15 cellular contexts compared by ENCODE assay signal in genomic region chr7:20340839-20341238, GRCh38. TPM values are rescaled to one million over a fixed set of nuclear protein-coding genes. Genes with fewer than 3 reads are reported as not detected.
DNase-seq lines count a peak whose midpoint lies in the region; ATAC-seq, FAIRE-seq and TF ChIP-seq lines count a peak whose summit lies in the region.
"Had no signal": no experiment of that assay in that cellular context is flagged by ENCODE, and none has a peak within 500 bp of the region (broad histone marks: within the 10 kb centered on the region; RNA-seq: fewer than 3 reads in every experiment).

No MANE protein-coding gene starts in this region.

- FAIRE-seq in pancreas (lab: Jason Lieb, UNC): no peak

- in situ Hi-C loops in G401 (cut with HindIII; ENCODE audit: low sequenced_read_pairs): no loop called here

- H3K9me3 ChIP-seq in pancreas (no peaks in the 10 kb centered on the region), upper lobe of left lung (no peaks in the 10 kb centered on the region), lower lobe of right lung (no peaks in the 10 kb centered on the region)
- H3K9me3 ChIP-seq: upper lobe of right lung had no signal

- H3K27me3 ChIP-seq in foreskin keratinocyte: no peaks in the 10 kb centered on the region
- no peaks in the 10 kb centered on the region for H3K27me3 ChIP-seq in pancreas
- H3K27me3 ChIP-seq in upper lobe of left lung: no peaks in the 10 kb centered on the region
- no peaks in the 10 kb centered on the region for H3K27me3 ChIP-seq in lower lobe of right lung (ENCODE audit: low read depth)
- H3K27me3 ChIP-seq: upper lobe of right lung had no signal

- H3K27ac ChIP-seq in RWPE1 (no peak overlapping the region), foreskin keratinocyte (peak overlapping the region; percentile 59), pancreas (peak overlapping the region; percentile 67 to 84 (median 80)), upper lobe of left lung (no peak overlapping the region), lower lobe of right lung (no peak overlapping the region)
- H3K27ac ChIP-seq: upper lobe of right lung had no signal

- peak; percentile 98 for ATAC-seq in foreskin keratinocyte
- ATAC-seq in pancreas: peak; percentile 75 to 92 (median 86)
- ATAC-seq in HG03025 (IDR thresholded peaks at IDR 0.05; ENCODE audit: low FRiP score, unreplicated experiment): no peak
- ATAC-seq in upper lobe of left lung (ENCODE audit: low FRiP score in 2 of 2): no peak
- ATAC-seq in lower lobe of right lung: no peak
- ATAC-seq: T-cell, upper lobe of right lung had no signal

- no peaks in the 10 kb centered on the region for H3K36me3 ChIP-seq in pancreas
- no peaks in the 10 kb centered on the region for H3K36me3 ChIP-seq in upper lobe of left lung
- no peaks in the 10 kb centered on the region for H3K36me3 ChIP-seq in lower lobe of right lung
- H3K36me3 ChIP-seq: upper lobe of right lung had no signal

- intact Hi-C loops in pancreas (cut with DNase I) (no loop called here), lower lobe of right lung (cut with DNase I) (no loop called here)

- H3K4me1 ChIP-seq in foreskin keratinocyte: peaks cover 26% of the 10 kb centered on the region
- no peaks in the 10 kb centered on the region for H3K4me1 ChIP-seq in pancreas
- H3K4me1 ChIP-seq in upper lobe of left lung: no peaks in the 10 kb centered on the region
- H3K4me1 ChIP-seq in lower lobe of right lung: no peaks in the 10 kb centered on the region
- H3K4me1 ChIP-seq: upper lobe of right lung had no signal

- CTCF ChIA-PET in RWPE1 (lab: Yijun Ruan, JAX): no interaction called here

- TF ChIP-seq POLR2A in upper lobe of left lung (IDR thresholded peaks at IDR 0.05): no peak

- TF ChIP-seq CTCF in RWPE1 (conservative IDR thresholded peaks at IDR 0.05; ENCODE audit: low read depth) (no peak), foreskin keratinocyte (conservative IDR thresholded peaks at IDR 0.05) (no peak), pancreas (IDR thresholded peaks at IDR 0.05) (no peak), upper lobe of left lung (IDR thresholded peaks at IDR 0.05) (no peak), lower lobe of right lung (IDR thresholded peaks at IDR 0.05) (no peak)

- POLR2A ChIA-PET in RWPE1 (lab: Yijun Ruan, JAX; ENCODE audit: low non-redundant PET): no interaction called here

- DNase-seq in G401 (ENCODE audit: low spot score): peak; percentile 3
- DNase-seq in RWPE1 (ENCODE audit: low spot score): peak; percentile 57
- peak; percentile 92 to 95 for DNase-seq in foreskin keratinocyte
- DNase-seq in pancreas: peak in 3 of 6 donors; percentile 27 to 51 (median 42)
- no peak for DNase-seq in UCSD-AML1 (lab: John Stamatoyannopoulos, UW; ENCODE audit: unreplicated experiment)
- DNase-seq in upper lobe of left lung: no peak
- DNase-seq in lower lobe of right lung: no peak
- DNase-seq: activated CD4-positive, alpha-beta memory T cell treated with anti-CD3 and anti-CD28 coated beads for 36 hours; activated naive CD4-positive, alpha-beta T cell; foreskin fibroblast; NCI-H1105; T-cell; upper lobe of right lung had no signal

- H3K4me3 ChIP-seq in pancreas (no peak overlapping the region), upper lobe of left lung (no peak overlapping the region), lower lobe of right lung (no peak overlapping the region)
- H3K4me3 ChIP-seq: coronary artery, upper lobe of right lung had no signal

- no peak for TF ChIP-seq EP300 in upper lobe of left lung (IDR thresholded peaks at IDR 0.05)

RNA-seq across cellular contexts. Expression of gene ITGB8, which starts 10.1 kb away (rescaled TPM):
- total RNA-seq in G401 (2014; rRNA removed; shearing (Covaris generic)): not detected in 2 replicates
- 12.3 and 12.9 TPM in 2 replicates for total RNA-seq in foreskin keratinocyte
- 1.2 and 1.3 TPM in 2 replicates for polyA plus RNA-seq in foreskin keratinocyte
- total RNA-seq in pancreas: 10 to 100 TPM; 10.3 to 39.8 (median 14.3) TPM
- polyA plus RNA-seq in pancreas: 1 to 10 TPM; 3.9 to 6.0 TPM
- 10 to 100 TPM in 3 of 6 donors, 1 to 10 TPM in 3; 5.2 to 30.5 (median 9.8) TPM for total RNA-seq in upper lobe of left lung
- total RNA-seq in lower lobe of right lung: 8.0 TPM
- total RNA-seq: activated CD4-positive, alpha-beta memory T cell treated with anti-CD3 and anti-CD28 coated beads for 36 hours had no signal

Comparison
In these comparisons a context has a peak if more than half of its experiments do, and no peak if none do; other contexts are left out.
1. DNase-seq: peak in G401 (single experiment), RWPE1 (single experiment) and foreskin keratinocyte (2 of 2); none in UCSD-AML1 (single experiment), upper lobe of left lung (0 of 2) and lower lobe of right lung (single experiment).
2. H3K27ac ChIP-seq: peak in foreskin keratinocyte (single experiment) and pancreas (4 of 4); none in RWPE1 (single experiment), upper lobe of left lung (0 of 4) and lower lobe of right lung (single experiment).
3. ATAC-seq: peak in foreskin keratinocyte (single experiment) and pancreas (4 of 4); none in HG03025 (single experiment), upper lobe of left lung (0 of 2) and lower lobe of right lung (0 of 2).